In genomic region chr7:105131033-105131656, GRCh38 we compare ENCODE assay signal across 1 cellular context.
TF ChIP-seq lines count a peak whose summit lies in the region.

No MANE protein-coding gene starts in this region.

TF ChIP-seq in K562, 482 proteins besides CTCF, POLR2A, EP300 and RAD21 (continued from another document and continues in another):
- TF ChIP-seq ZBTB1 (CRISPR knock-in tag; IDR thresholded peaks at IDR 0.05; ENCODE audit: borderline replicate concordance, low read depth), result peak; percentile 69; the same call in 1 of the 2 replicates
- TF ChIP-seq CREB5 (CRISPR knock-in tag; IDR thresholded peaks at IDR 0.05), result no peak
- TF ChIP-seq NCOR1 (IDR thresholded peaks at IDR 0.05), result peak; percentile 76
- TF ChIP-seq BDP1 (IDR thresholded peaks at IDR 0.05; ENCODE audit: insufficient read depth, insufficient read length), result no peak
- no peak for TF ChIP-seq RBBP5 (IDR thresholded peaks at IDR 0.05; ENCODE audit: borderline replicate concordance, insufficient read depth, low read length, poor library complexity, severe bottlenecking)
- TF ChIP-seq FOXP1 (CRISPR knock-in tag; IDR thresholded peaks at IDR 0.05), result no peak
- TF ChIP-seq FOXO4 (CRISPR knock-in tag; IDR thresholded peaks at IDR 0.05), result no peak
- TF ChIP-seq DIDO1 (tag; IDR thresholded peaks at IDR 0.05; ENCODE audit: low read depth), result no peak
- TF ChIP-seq MTA2 (IDR thresholded peaks at IDR 0.05; ENCODE audit: low read depth), result no peak
- TF ChIP-seq IRF2 (CRISPR knock-in tag; IDR thresholded peaks at IDR 0.05), result no peak
- TF ChIP-seq CHAMP1 (IDR thresholded peaks at IDR 0.05), result no peak
- TF ChIP-seq CREBBP (IDR thresholded peaks at IDR 0.05; ENCODE audit: low read depth, low read length), result no peak
- TF ChIP-seq CBX8 (IDR thresholded peaks at IDR 0.05; ENCODE audit: borderline replicate concordance, extremely low read depth, low read depth, low read length, poor library complexity, severe bottlenecking), result no peak
- TF ChIP-seq CBX2 (IDR thresholded peaks at IDR 0.05; ENCODE audit: insufficient read depth, low read length, poor library complexity, severe bottlenecking), result no peak
- no peak for TF ChIP-seq MBD2 (IDR thresholded peaks at IDR 0.05; ENCODE audit: borderline replicate concordance, low read depth)
- TF ChIP-seq TFE3 (CRISPR knock-in tag; IDR thresholded peaks at IDR 0.05), result no peak
- TF ChIP-seq FUS (optimal IDR thresholded peaks at IDR 0.05; ENCODE audit: low read depth, low read length), result no peak
- TF ChIP-seq E2F8 (IDR thresholded peaks at IDR 0.05; ENCODE audit: low read depth, partially characterized antibody), result no peak
- no peak for TF ChIP-seq ZNF76 (CRISPR knock-in tag; IDR thresholded peaks at IDR 0.05; ENCODE audit: borderline replicate concordance)
- TF ChIP-seq ZNF699 (CRISPR knock-in tag; IDR thresholded peaks at IDR 0.05; ENCODE audit: insufficient replicate concordance), result no peak
- TF ChIP-seq THRA (IDR thresholded peaks at IDR 0.05), result no peak
- no peak for TF ChIP-seq ZNF511 (CRISPR knock-in tag; IDR thresholded peaks at IDR 0.05)
- TF ChIP-seq PRPF4 (IDR thresholded peaks at IDR 0.05; ENCODE audit: insufficient read depth, low read depth, low read length, poor library complexity, severe bottlenecking), result no peak
- TF ChIP-seq RBM15 (IDR thresholded peaks at IDR 0.05; ENCODE audit: insufficient read depth, low read length), result no peak
- no peak for TF ChIP-seq ZNF146 (CRISPR knock-in tag; IDR thresholded peaks at IDR 0.05; ENCODE audit: unreplicated experiment)
- no peak for TF ChIP-seq ZBTB49 (CRISPR knock-in tag; IDR thresholded peaks at IDR 0.05; ENCODE audit: borderline replicate concordance)
- no peak; the same call in 1 of the 2 replicates for TF ChIP-seq ZHX1 (conservative IDR thresholded peaks at IDR 0.05; ENCODE audit: low read length)
- no peak for TF ChIP-seq XRCC4 (IDR thresholded peaks at IDR 0.05; ENCODE audit: extremely low read depth, insufficient read depth, insufficient read length)
- no peak for TF ChIP-seq ZFP30 (CRISPR knock-in tag; IDR thresholded peaks at IDR 0.05; ENCODE audit: borderline replicate concordance)
- no peak for TF ChIP-seq NELFE (IDR thresholded peaks at IDR 0.05; ENCODE audit: insufficient read depth, insufficient read length)
- 0 out of 2 replicates have a peak, but pooled peaks have one; percentile 68 for TF ChIP-seq NR1H2 (CRISPR knock-in tag; IDR thresholded peaks at IDR 0.05)
- no peak; the same call in 1 of the 2 replicates for TF ChIP-seq TAL1 (IDR thresholded peaks at IDR 0.05)
- no peak for TF ChIP-seq TSHZ1 (CRISPR knock-in tag; IDR thresholded peaks at IDR 0.05)
- 0 out of 2 replicates have a peak, but pooled peaks have one; percentile 40 for TF ChIP-seq CREM (IDR thresholded peaks at IDR 0.05; ENCODE audit: low read depth)
- TF ChIP-seq POLR3A (IDR thresholded peaks at IDR 0.05; ENCODE audit: borderline replicate concordance, extremely low read depth, insufficient read depth, insufficient read length), result no peak
